In the genomic region with DNA sequence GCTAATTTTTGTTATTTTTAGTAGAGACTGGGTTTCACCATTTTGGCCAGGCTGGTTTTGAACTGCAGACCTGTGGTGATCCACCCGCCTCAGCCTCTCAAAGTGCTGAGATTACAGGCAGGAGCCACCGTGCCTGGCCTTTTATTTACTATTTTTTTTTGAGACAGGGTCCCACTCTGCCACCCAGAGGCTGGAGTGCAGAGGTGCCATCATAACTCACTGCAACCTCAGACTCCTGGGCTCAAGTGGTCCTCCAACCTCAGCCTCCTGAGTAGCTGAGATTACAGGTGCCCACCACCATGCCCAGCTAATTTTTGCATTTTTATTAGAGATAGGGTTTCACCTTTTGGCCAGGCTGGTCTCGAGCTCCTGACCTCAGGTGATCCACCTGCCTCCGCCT, we compare ENCODE assay signal across 18 cellular contexts. TPM values are rescaled to one million over a fixed set of nuclear protein-coding genes. Genes with fewer than 3 reads are reported as not detected.
DNase-seq lines count a peak whose midpoint lies in the region; ATAC-seq, FAIRE-seq and TF ChIP-seq lines count a peak whose summit lies in the region.
"Not testable (repeated sequence)": the region's sequence is repeated elsewhere in the genome, so short reads cannot be mapped to it uniquely, and the experiment has no call there.
"Had no signal": no experiment of that assay in that cellular context is flagged by ENCODE, and none has a peak within 500 bp of the region (broad histone marks: within the 10 kb centered on the region; RNA-seq: fewer than 3 reads in every experiment).

No MANE protein-coding gene starts in this region.

- not testable (repeated sequence) for H3K4ac ChIP-seq in H1 (replicated peaks; ENCODE audit: insufficient read length, low read depth, low read length)

- not testable (repeated sequence) for H2BK20ac ChIP-seq in H1 (ENCODE audit: low read length)

- H3K27me3 Mint-ChIP-seq in CD8-positive, alpha-beta T cell (ENCODE audit: low read depth); GM23338 (ENCODE audit: insufficient read depth, low read depth, poor library complexity); WTC11 (ENCODE audit: low read depth); type B pancreatic cell: not testable (repeated sequence)

- intact Hi-C loops in CD8-positive, alpha-beta T cell (cut with DNase I, micrococcal nuclease), result loop anchor here in 1 of 2 experiments (2.0 kb wide), 1 partner anchor 42 kb away; no protein-coding TSS in a partner anchor
- intact Hi-C loops in HepG2 (cut with micrococcal nuclease; ENCODE audit: unreplicated experiment), result not testable (repeated sequence)

- not testable (repeated sequence) for BruUV-seq in HepG2 (replicated peaks; lab: Mats Ljungman, UMichigan)

- H3K4me1 Mint-ChIP-seq in CD8-positive, alpha-beta T cell (ENCODE audit: low read depth); GM23338; WTC11; type B pancreatic cell (ENCODE audit: unreplicated experiment): not testable (repeated sequence)

- not testable (repeated sequence) for H3K18ac ChIP-seq in H1 (ENCODE audit: extremely low read depth, low read length)

- not testable (repeated sequence) for H3K4me2 ChIP-seq in GM23338; H1 (ENCODE audit: insufficient read depth in 1 of 2, low read depth in 2 of 2, low read length in 2 of 2); HepG2 (ENCODE audit: low read depth, low read length)

- H3K4me3 ChIP-seq in CD8-positive, alpha-beta T cell (ENCODE audit: low read depth, low read length); GM23338; MG63; H1 (ENCODE audit: extremely low read depth in 1 of 4, insufficient read depth in 2 of 4, low read depth in 3 of 4, low read length in 4 of 4); HepG2 (replicated peaks in 1 of 3; ENCODE audit: insufficient read depth in 1 of 3, low read depth in 2 of 3, low read length in 3 of 3): not testable (repeated sequence)

- POLR2A ChIA-PET in CD8-positive, alpha-beta T cell (lab: Charles Lee); WTC11 (lab: Charles Lee): not testable (repeated sequence)
- POLR2A ChIA-PET in H1 (lab: Charles Lee; ENCODE audit: partially characterized antibody) (interaction anchor here (1.0 to 1.2 kb wide), 2 partner anchors 10 to 11 kb away, joined by 3 read pairs; no protein-coding TSS in a partner anchor), HepG2 (lab: Yijun Ruan, JAX) (interaction anchor here (1.0 kb wide), 1 partner anchor 17 kb away, joined by 3 read pairs; no protein-coding TSS in a partner anchor)

- not testable (repeated sequence) for H4K20me1 ChIP-seq in GM23338 (replicated peaks; ENCODE audit: insufficient read depth); H1 (replicated peaks in 1 of 2; ENCODE audit: control insufficient read depth in 1 of 2, insufficient read depth in 2 of 2, low read length in 2 of 2); HepG2 (ENCODE audit: insufficient read depth, low read length)

- H2BK12ac ChIP-seq in H1 (ENCODE audit: low read depth, low read length), result not testable (repeated sequence)

- H4K8ac ChIP-seq in H1 (ENCODE audit: extremely low read depth, insufficient read depth, low read length), result not testable (repeated sequence)

- H3K79me1 ChIP-seq in H1 (ENCODE audit: low read depth, low read length), result not testable (repeated sequence)

- WGBS in H1 (ENCODE audit: extremely low coverage in 1 of 2, insufficient coverage in 1 of 2, insufficient read length in 1 of 2, insufficient replicate concordance in 2 of 2, low coverage in 1 of 2, low lambda C conversion rate in 2 of 2, missing lambda C conversion rate in 1 of 2), 2 experiments, result 69% methylated on average over 4 of the region's 4 CpGs; no CpG with 5 or more reads in 1 of the 2 experiments
- 37% methylated on average over 4 of the region's 4 CpGs for WGBS in HepG2 (ENCODE audit: low lambda C conversion rate)

- in situ Hi-C loops in HepG2 (cut with HindIII; ENCODE audit: extremely low pct_ligation_motif_present, low pct_unique_long_range_greater_than_20kb), result not testable (repeated sequence)

- not testable (repeated sequence) for H3K9me3 Mint-ChIP-seq in CD8-positive, alpha-beta T cell; WTC11; type B pancreatic cell
- H3K9me3 Mint-ChIP-seq in GM23338, result peaks cover 28% of the 10 kb centered on the region

- ATAC-seq in CD8-positive, alpha-beta T cell, result not testable (repeated sequence)
- ATAC-seq in GM23338, result peak; percentile 74
- peak; percentile 58; the same call in 1 of the 2 replicates for ATAC-seq in WTC11
- peak; percentile 69 for ATAC-seq in HepG2

- not testable (repeated sequence) for TF ChIP-seq EP300 in H1 (IDR thresholded peaks at IDR 0.05; ENCODE audit: borderline replicate concordance in 1 of 2, low read depth in 2 of 2, low read length in 2 of 2); HepG2 (IDR thresholded peaks at IDR 0.05; ENCODE audit: low read depth in 2 of 2, low read length in 2 of 2); HepG2 (CRISPR knock-in tag; IDR thresholded peaks at IDR 0.05; ENCODE audit: borderline replicate concordance)

- not testable (repeated sequence) for H3K27ac ChIP-seq in CD8-positive, alpha-beta T cell (ENCODE audit: low read depth, low read length); GM23338 (ENCODE audit: low read depth); H1 (ENCODE audit: low read depth, low read length); HepG2 (ENCODE audit: extremely low read length, insufficient read depth, low read length)

- not testable (repeated sequence) for H2AK5ac ChIP-seq in H1 (ENCODE audit: low read depth, low read length)

- H3K56ac ChIP-seq in H1 (replicated peaks; ENCODE audit: insufficient read length, low read depth, low read length), result not testable (repeated sequence)

- H3K9me3 ChIP-seq in CD8-positive, alpha-beta T cell (ENCODE audit: low read length); MG63; H1 (ENCODE audit: insufficient read depth in 2 of 2, low read depth in 1 of 2, low read length in 1 of 2); HepG2 (ENCODE audit: low read length): not testable (repeated sequence)

- H3K27ac Mint-ChIP-seq in CD8-positive, alpha-beta T cell; GM23338; WTC11; type B pancreatic cell: not testable (repeated sequence)

- not testable (repeated sequence) for H3K27me3 ChIP-seq in CD8-positive, alpha-beta T cell (ENCODE audit: insufficient read depth, low read length); GM23338 (ENCODE audit: insufficient read depth); MG63; H1 (replicated peaks in 1 of 4; ENCODE audit: control insufficient read depth in 3 of 4, extremely low read depth in 1 of 4, insufficient read depth in 3 of 4, low read length in 3 of 4); HepG2 (ENCODE audit: control insufficient read depth in 1 of 2, insufficient read depth in 2 of 2, low read length in 2 of 2)

- not testable (repeated sequence) for H3K4me1 ChIP-seq in CD8-positive, alpha-beta T cell (ENCODE audit: insufficient read depth, low read length); GM23338 (ENCODE audit: insufficient read depth); H1 (replicated peaks in 1 of 4; ENCODE audit: control insufficient read depth in 3 of 4, insufficient read depth in 4 of 4, low read length in 3 of 4); HepG2 (ENCODE audit: insufficient read depth, low read length)

- not testable (repeated sequence) for H3K9me2 ChIP-seq in GM23338 (ENCODE audit: insufficient read depth)

- H3F3A ChIP-seq in GM23338 (replicated peaks; ENCODE audit: low read depth), result not testable (repeated sequence)

- H3K9ac ChIP-seq in H1 (replicated peaks in 1 of 4; ENCODE audit: extremely low read depth in 1 of 4, low read depth in 3 of 4, low read length in 3 of 4); HepG2 (ENCODE audit: insufficient read depth, low read depth, low read length): not testable (repeated sequence)

- H2BK5ac ChIP-seq in H1 (ENCODE audit: low read depth, low read length), result not testable (repeated sequence)

- not testable (repeated sequence) for H4K91ac ChIP-seq in H1 (replicated peaks; ENCODE audit: insufficient read length, low read length)

- H3K36me3 ChIP-seq in CD8-positive, alpha-beta T cell (ENCODE audit: insufficient read depth, low read length); GM23338 (ENCODE audit: insufficient read depth); MG63; H1 (ENCODE audit: control insufficient read depth in 2 of 4, insufficient read depth in 4 of 4, low read length in 3 of 4); HepG2 (replicated peaks in 1 of 2; ENCODE audit: control insufficient read depth in 1 of 2, insufficient read depth in 2 of 2, low read length in 2 of 2): not testable (repeated sequence)

- TF ChIP-seq CTCF in CD8-positive, alpha-beta T cell (IDR thresholded peaks at IDR 0.05), result peak; percentile 13
- peak; percentile 53 to 73 for TF ChIP-seq CTCF in GM23338 (conservative IDR thresholded peaks at IDR 0.05; ENCODE audit: low read depth in 2 of 2)
- not testable (repeated sequence) for TF ChIP-seq CTCF in WTC11 (IDR thresholded peaks at IDR 0.05)
- peak; percentile 48 to 63 (median 62) for TF ChIP-seq CTCF in H1 (IDR thresholded peaks at IDR 0.05; ENCODE audit: control extremely low read depth in 1 of 3, insufficient read depth in 1 of 3, low read depth in 1 of 3, low read length in 3 of 3)
- TF ChIP-seq CTCF in HepG2 (CRISPR knock-in tag; IDR thresholded peaks at IDR 0.05), result peak; percentile 64
- TF ChIP-seq CTCF in type B pancreatic cell (conservative IDR thresholded peaks at IDR 0.05), result peak; percentile 51

- FAIRE-seq in H1 (lab: Jason Lieb, UNC); HepG2 (lab: Jason Lieb, UNC): not testable (repeated sequence)

- H3K4me3 Mint-ChIP-seq in CD8-positive, alpha-beta T cell; GM23338; WTC11; type B pancreatic cell: not testable (repeated sequence)

- not testable (repeated sequence) for H2BK15ac ChIP-seq in H1 (ENCODE audit: low read length)

- H4K5ac ChIP-seq in H1 (ENCODE audit: insufficient read length, low read depth, low read length), result not testable (repeated sequence)

- not testable (repeated sequence) for H3K23me2 ChIP-seq in H1 (ENCODE audit: low read depth, low read length)

- not testable (repeated sequence) for H2BK120ac ChIP-seq in H1 (replicated peaks; ENCODE audit: low read depth, low read length)

- not testable (repeated sequence) for TF ChIP-seq POLR2A in H1 (IDR thresholded peaks at IDR 0.05; ENCODE audit: control extremely low read depth in 1 of 2, low read depth in 2 of 2, low read length in 2 of 2); HepG2 (IDR thresholded peaks at IDR 0.05; ENCODE audit: insufficient read depth in 1 of 2, low read depth in 2 of 2, low read length in 2 of 2)

- not testable (repeated sequence) for H3K23ac ChIP-seq in H1 (ENCODE audit: insufficient read length)

- CTCF ChIA-PET in CD8-positive, alpha-beta T cell (lab: Charles Lee), result interaction anchor here (0.7 to 2.2 kb wide), 6 partner anchors 12 to 269 kb away, joined by 3 to 16 read pairs (median 3); no protein-coding TSS in a partner anchor
- CTCF ChIA-PET in WTC11 (lab: Charles Lee) (interaction anchor here (0.6 to 2.1 kb wide), 6 partner anchors 29 to 161 kb away, joined by 3 to 12 read pairs (median 4); partner anchors contain the start of gene ACTL9), H1 (lab: Charles Lee; ENCODE audit: partially characterized antibody) (interaction anchor here (0.6 to 4.8 kb wide), 22 partner anchors 8 to 1865 kb away, joined by 3 to 35 read pairs (median 4); no protein-coding TSS in a partner anchor), HepG2 (lab: Yijun Ruan, JAX; ENCODE audit: low intra/inter-chr PET ratio, low total read pairs) (interaction anchor here (1.3 kb wide), 1 partner anchor 42 kb away, joined by 8 read pairs; no protein-coding TSS in a partner anchor)

- H3K14ac ChIP-seq in H1 (ENCODE audit: insufficient read length), result not testable (repeated sequence)

- not testable (repeated sequence) for DNase-seq in CD8-positive, alpha-beta T cell; WTC11 (ENCODE audit: low spot score); H1 (ENCODE audit: low read depth in 1 of 2, low spot score in 2 of 2); type B pancreatic cell (ENCODE audit: extremely low spot score, unreplicated experiment)
- DNase-seq in GM23338 (ENCODE audit: low spot score) (peak; percentile 56), MG63 (peak; percentile 30), OCI-M1 (lab: John Stamatoyannopoulos, UW) (peak; percentile 45), HepG2 (ENCODE audit: low spot score) (peak; percentile 50)

- TF ChIP-seq RAD21 in H1 (IDR thresholded peaks at IDR 0.05 in 1 of 2, conservative IDR thresholded peaks at IDR 0.05 in 1 of 2; ENCODE audit: low read depth in 2 of 2, low read length in 2 of 2), result peak; percentile 50 to 64
- TF ChIP-seq RAD21 in HepG2 (CRISPR knock-in tag; IDR thresholded peaks at IDR 0.05), result peak; percentile 46; the same call in 1 of the 2 replicates

- not testable (repeated sequence) for H2AFZ ChIP-seq in GM23338; H1 (ENCODE audit: low read length); HepG2 (ENCODE audit: low read length)

- H3K36me3 Mint-ChIP-seq in CD8-positive, alpha-beta T cell; GM23338 (ENCODE audit: low read depth); WTC11; type B pancreatic cell: not testable (repeated sequence)

- not testable (repeated sequence) for H3K79me2 ChIP-seq in GM23338 (replicated peaks; ENCODE audit: insufficient read depth); H1 (ENCODE audit: control insufficient read depth in 1 of 2, insufficient read depth in 2 of 2, low read length in 2 of 2); HepG2 (ENCODE audit: insufficient read depth, low read length)

RNA-seq across cellular contexts. Expression of gene NFILZ, which starts 7.5 kb away (rescaled TPM):
- total RNA-seq in CD8-positive, alpha-beta T cell, result not detected
- total RNA-seq in GM23338 (2014; rRNA removed; shearing (Covaris generic)), result not detected in 2 replicates
- not detected in 2 replicates for polyA plus RNA-seq in GM23338 (2016; fragmentation: Nextera tagmentation; extraction: Ambion mirVana)
- total RNA-seq in MG63 (2014; rRNA removed; shearing (Covaris generic); ENCODE audit: low replicate concordance), result not detected in 2 replicates
- total RNA-seq in WTC11 (2021), result not detected in 3 replicates
- not detected in 2 replicates for total RNA-seq in H1 (2021; fragmentation: NEBNext Ultra II Directional; extraction: Animal tissue kit (Norgen Biotek cat#: 25700))
- polyA plus RNA-seq in H1 (2011; rRNA removed), result not detected in 2 replicates
- not detected for polyA plus RNA-seq in H1 (2011; cell fraction: cytosol; rRNA removed)
- polyA plus RNA-seq in H1 (2011; cell fraction: nucleus; rRNA removed), result not detected
- polyA plus RNA-seq in H1 (2012, experiment 1 of 2), result not detected in 4 replicates
- not detected for polyA plus RNA-seq in H1 (2012, experiment 2 of 2)
- not detected for polyA plus RNA-seq in H1 (2013, experiment 1 of 2)
- polyA plus RNA-seq in H1 (2013, experiment 2 of 2), result not detected
- polyA minus RNA-seq in H1 (2011; rRNA and poly(A)+ RNA removed), result not detected in 2 replicates
- not detected for polyA minus RNA-seq in H1 (2011; cell fraction: cytosol; rRNA and poly(A)+ RNA removed)
- not detected for polyA minus RNA-seq in H1 (2011; cell fraction: nucleus; rRNA and poly(A)+ RNA removed)
- total RNA-seq in HepG2 (2016; rRNA removed; fragmentation: Illumina TruSeq; extraction: Trizol), result not detected in 2 replicates
- not detected in 2 replicates for total RNA-seq in HepG2 (2016; cell fraction: cytosol; rRNA removed; fragmentation: Illumina TruSeq; extraction: Trizol; ENCODE audit: low read depth)
- total RNA-seq in HepG2 (2016; cell fraction: insoluble cytoplasmic fraction; rRNA removed; fragmentation: Illumina TruSeq; extraction: Trizol), result not detected in 2 replicates
- total RNA-seq in HepG2 (2016; cell fraction: membrane; rRNA removed; fragmentation: Illumina TruSeq; extraction: Trizol), result not detected in 2 replicates
- total RNA-seq in HepG2 (2016; cell fraction: nucleus; rRNA removed; fragmentation: Illumina TruSeq; extraction: Trizol), result not detected in 2 replicates
- polyA plus RNA-seq in HepG2 (2011; rRNA removed), result not detected in 2 replicates
- polyA plus RNA-seq in HepG2 (2011; cell fraction: cytosol; rRNA removed), result not detected in 2 replicates
- not detected in 2 replicates for polyA plus RNA-seq in HepG2 (2011; cell fraction: nucleus; rRNA removed)
- polyA plus RNA-seq in HepG2 (2012), result not detected in 2 replicates
- not detected in 2 replicates for polyA plus RNA-seq in HepG2 (2016; cell fraction: cytosol; fragmentation: Illumina TruSeq; extraction: Trizol; ENCODE audit: low read depth)
- polyA plus RNA-seq in HepG2 (2016; cell fraction: insoluble cytoplasmic fraction; fragmentation: Illumina TruSeq; extraction: Trizol; ENCODE audit: low read depth), result not detected in 2 replicates
- polyA plus RNA-seq in HepG2 (2016; cell fraction: membrane; fragmentation: Illumina TruSeq; extraction: Trizol; ENCODE audit: low read depth), result not detected in 2 replicates
- polyA plus RNA-seq in HepG2 (2016; cell fraction: nucleus; fragmentation: Illumina TruSeq; extraction: Trizol; ENCODE audit: insufficient read depth, low read depth), result not detected in 2 replicates
- not detected in 2 replicates for polyA minus RNA-seq in HepG2 (2011; rRNA and poly(A)+ RNA removed; ENCODE audit: low replicate concordance)
- polyA minus RNA-seq in HepG2 (2011; cell fraction: cytosol; rRNA and poly(A)+ RNA removed), result not detected in 2 replicates
- not detected in 2 replicates for polyA minus RNA-seq in HepG2 (2011; cell fraction: nucleus; rRNA and poly(A)+ RNA removed)
- not detected in 2 replicates for total RNA-seq in type B pancreatic cell (ENCODE audit: low replicate concordance)
- total RNA-seq: activated B cell treated with CpG ODN at 0.5 μM for 24 hours; activated CD8-positive, alpha-beta memory T cell treated with anti-CD3 and anti-CD28 coated beads, Interleukin-2, amount 10 ng/mL, durations not matched to agents 7 days and 5 days; colonic mucosa; epithelial cell of proximal tubule; foreskin keratinocyte; heart left ventricle; mammary epithelial cell; MCF 10A; subcutaneous adipose tissue had no signal
- polyA plus RNA-seq: foreskin keratinocyte, heart left ventricle, mammary epithelial cell, neural cell had no signal

RNA-seq across cellular contexts. Expression of gene ADAMTS10, which starts 12.4 kb away (rescaled TPM):
- total RNA-seq in CD8-positive, alpha-beta T cell, result 100 to 1,000 TPM in 1 of 2 experiments, 10 to 100 TPM in 1; 81.9 to 101 TPM
- 25.9 and 29.0 TPM in 2 replicates for total RNA-seq in GM23338 (2014; rRNA removed; shearing (Covaris generic))
- polyA plus RNA-seq in GM23338 (2016; fragmentation: Nextera tagmentation; extraction: Ambion mirVana), result 4.8 and 5.0 TPM in 2 replicates
- 4.7 and 17.0 TPM in 2 replicates for total RNA-seq in MG63 (2014; rRNA removed; shearing (Covaris generic); ENCODE audit: low replicate concordance)
- 11.4 to 16.0 TPM (median 14.8 TPM) in 3 replicates for total RNA-seq in WTC11 (2021)
- total RNA-seq in H1 (2021; fragmentation: NEBNext Ultra II Directional; extraction: Animal tissue kit (Norgen Biotek cat#: 25700)), result 14.0 and 17.4 TPM in 2 replicates
- polyA plus RNA-seq in H1 (2011; rRNA removed), result 6.9 and 16.1 TPM in 2 replicates
- 14.8 TPM for polyA plus RNA-seq in H1 (2011; cell fraction: cytosol; rRNA removed)
- polyA plus RNA-seq in H1 (2011; cell fraction: nucleus; rRNA removed), result 78.6 TPM
- 8.6 to 15.2 TPM (median 12.4 TPM) in 4 replicates for polyA plus RNA-seq in H1 (2012, experiment 1 of 2)
- 3.7 TPM for polyA plus RNA-seq in H1 (2012, experiment 2 of 2)
- polyA plus RNA-seq in H1 (2013, experiment 1 of 2), result 13.2 TPM
- 11.6 TPM for polyA plus RNA-seq in H1 (2013, experiment 2 of 2)
- 9.3 and 10.6 TPM in 2 replicates for polyA minus RNA-seq in H1 (2011; rRNA and poly(A)+ RNA removed)
- polyA minus RNA-seq in H1 (2011; cell fraction: cytosol; rRNA and poly(A)+ RNA removed), result 7.6 TPM
- polyA minus RNA-seq in H1 (2011; cell fraction: nucleus; rRNA and poly(A)+ RNA removed), result 30.6 TPM
- total RNA-seq in HepG2 (2016; rRNA removed; fragmentation: Illumina TruSeq; extraction: Trizol), result 0.49 TPM in 1 of 2 replicates, not detected in the other
- not detected in 2 replicates for total RNA-seq in HepG2 (2016; cell fraction: cytosol; rRNA removed; fragmentation: Illumina TruSeq; extraction: Trizol; ENCODE audit: low read depth)
- 0.24 TPM in 1 of 2 replicates, not detected in the other for total RNA-seq in HepG2 (2016; cell fraction: insoluble cytoplasmic fraction; rRNA removed; fragmentation: Illumina TruSeq; extraction: Trizol)
- not detected in 2 replicates for total RNA-seq in HepG2 (2016; cell fraction: membrane; rRNA removed; fragmentation: Illumina TruSeq; extraction: Trizol)
- total RNA-seq in HepG2 (2016; cell fraction: nucleus; rRNA removed; fragmentation: Illumina TruSeq; extraction: Trizol), result 1.2 TPM in 1 of 2 replicates, not detected in the other
- polyA plus RNA-seq in HepG2 (2011; rRNA removed), result 1.7 and 3.0 TPM in 2 replicates
- polyA plus RNA-seq in HepG2 (2011; cell fraction: cytosol; rRNA removed), result 0.46 and 0.68 TPM in 2 replicates
- 33.0 and 37.3 TPM in 2 replicates for polyA plus RNA-seq in HepG2 (2011; cell fraction: nucleus; rRNA removed)
- polyA plus RNA-seq in HepG2 (2012), result 2.1 and 3.0 TPM in 2 replicates
- not detected in 2 replicates for polyA plus RNA-seq in HepG2 (2016; cell fraction: cytosol; fragmentation: Illumina TruSeq; extraction: Trizol; ENCODE audit: low read depth)
- polyA plus RNA-seq in HepG2 (2016; cell fraction: insoluble cytoplasmic fraction; fragmentation: Illumina TruSeq; extraction: Trizol; ENCODE audit: low read depth), result not detected in 2 replicates
- not detected in 2 replicates for polyA plus RNA-seq in HepG2 (2016; cell fraction: membrane; fragmentation: Illumina TruSeq; extraction: Trizol; ENCODE audit: low read depth)
- polyA plus RNA-seq in HepG2 (2016; cell fraction: nucleus; fragmentation: Illumina TruSeq; extraction: Trizol; ENCODE audit: insufficient read depth, low read depth), result 0.67 and 1.2 TPM in 2 replicates
- 1.9 and 2.8 TPM in 2 replicates for polyA minus RNA-seq in HepG2 (2011; rRNA and poly(A)+ RNA removed; ENCODE audit: low replicate concordance)
- 0.79 TPM in 1 of 2 replicates, not detected in the other for polyA minus RNA-seq in HepG2 (2011; cell fraction: cytosol; rRNA and poly(A)+ RNA removed)
- 7.1 and 8.1 TPM in 2 replicates for polyA minus RNA-seq in HepG2 (2011; cell fraction: nucleus; rRNA and poly(A)+ RNA removed)
- 6.4 and 59.2 TPM in 2 replicates for total RNA-seq in type B pancreatic cell (ENCODE audit: low replicate concordance)
- total RNA-seq: foreskin keratinocyte, MCF 10A had no signal
- polyA plus RNA-seq: foreskin keratinocyte, mammary epithelial cell had no signal

RNA-seq across cellular contexts. Expression of gene MYO1F, which starts 45.6 kb away (rescaled TPM):
- total RNA-seq in CD8-positive, alpha-beta T cell, result 10 to 100 TPM; 75.7 to 76.8 TPM
- total RNA-seq in GM23338 (2014; rRNA removed; shearing (Covaris generic)), result 3.8 and 3.9 TPM in 2 replicates
- polyA plus RNA-seq in GM23338 (2016; fragmentation: Nextera tagmentation; extraction: Ambion mirVana), result 5.7 and 7.1 TPM in 2 replicates
- total RNA-seq in MG63 (2014; rRNA removed; shearing (Covaris generic); ENCODE audit: low replicate concordance), result not detected in 2 replicates
- total RNA-seq in WTC11 (2021), result 2.8 to 3.3 TPM (median 3.2 TPM) in 3 replicates
- total RNA-seq in H1 (2021; fragmentation: NEBNext Ultra II Directional; extraction: Animal tissue kit (Norgen Biotek cat#: 25700)), result 2.2 and 4.6 TPM in 2 replicates
- 1.4 and 3.1 TPM in 2 replicates for polyA plus RNA-seq in H1 (2011; rRNA removed)
- polyA plus RNA-seq in H1 (2011; cell fraction: cytosol; rRNA removed), result 1.6 TPM
- 2.8 TPM for polyA plus RNA-seq in H1 (2011; cell fraction: nucleus; rRNA removed)
- polyA plus RNA-seq in H1 (2012, experiment 1 of 2), result 6.5 to 9.2 TPM (median 8.1 TPM) in 4 replicates
- 2.3 TPM for polyA plus RNA-seq in H1 (2012, experiment 2 of 2)
- 3.7 TPM for polyA plus RNA-seq in H1 (2013, experiment 1 of 2)
- 3.5 TPM for polyA plus RNA-seq in H1 (2013, experiment 2 of 2)
- polyA minus RNA-seq in H1 (2011; rRNA and poly(A)+ RNA removed), result 3.1 and 5.2 TPM in 2 replicates
- 2.1 TPM for polyA minus RNA-seq in H1 (2011; cell fraction: cytosol; rRNA and poly(A)+ RNA removed)
- polyA minus RNA-seq in H1 (2011; cell fraction: nucleus; rRNA and poly(A)+ RNA removed), result 3.9 TPM
- total RNA-seq in HepG2 (2016; rRNA removed; fragmentation: Illumina TruSeq; extraction: Trizol), result 0.09 and 0.13 TPM in 2 replicates
- 0.20 and 0.26 TPM in 2 replicates for total RNA-seq in HepG2 (2016; cell fraction: cytosol; rRNA removed; fragmentation: Illumina TruSeq; extraction: Trizol; ENCODE audit: low read depth)
- 0.11 and 0.16 TPM in 2 replicates for total RNA-seq in HepG2 (2016; cell fraction: insoluble cytoplasmic fraction; rRNA removed; fragmentation: Illumina TruSeq; extraction: Trizol)
- 0.21 and 0.80 TPM in 2 replicates for total RNA-seq in HepG2 (2016; cell fraction: membrane; rRNA removed; fragmentation: Illumina TruSeq; extraction: Trizol)
- not detected in 2 replicates for total RNA-seq in HepG2 (2016; cell fraction: nucleus; rRNA removed; fragmentation: Illumina TruSeq; extraction: Trizol)
- polyA plus RNA-seq in HepG2 (2011; rRNA removed), result 0.13 and 0.34 TPM in 2 replicates
- polyA plus RNA-seq in HepG2 (2011; cell fraction: cytosol; rRNA removed), result 0.13 and 0.30 TPM in 2 replicates
- 0.40 and 0.64 TPM in 2 replicates for polyA plus RNA-seq in HepG2 (2011; cell fraction: nucleus; rRNA removed)
- polyA plus RNA-seq in HepG2 (2012), result 0.42 and 1.5 TPM in 2 replicates
- polyA plus RNA-seq in HepG2 (2016; cell fraction: cytosol; fragmentation: Illumina TruSeq; extraction: Trizol; ENCODE audit: low read depth), result 0.25 and 0.37 TPM in 2 replicates
- polyA plus RNA-seq in HepG2 (2016; cell fraction: insoluble cytoplasmic fraction; fragmentation: Illumina TruSeq; extraction: Trizol; ENCODE audit: low read depth), result 0.16 TPM in 1 of 2 replicates, not detected in the other
- polyA plus RNA-seq in HepG2 (2016; cell fraction: membrane; fragmentation: Illumina TruSeq; extraction: Trizol; ENCODE audit: low read depth), result 0.32 and 0.36 TPM in 2 replicates
- polyA plus RNA-seq in HepG2 (2016; cell fraction: nucleus; fragmentation: Illumina TruSeq; extraction: Trizol; ENCODE audit: insufficient read depth, low read depth), result 0.17 and 0.21 TPM in 2 replicates
- 0.42 and 0.63 TPM in 2 replicates for polyA minus RNA-seq in HepG2 (2011; rRNA and poly(A)+ RNA removed; ENCODE audit: low replicate concordance)
- polyA minus RNA-seq in HepG2 (2011; cell fraction: cytosol; rRNA and poly(A)+ RNA removed), result not detected in 2 replicates
- polyA minus RNA-seq in HepG2 (2011; cell fraction: nucleus; rRNA and poly(A)+ RNA removed), result not detected in 2 replicates
- 0.14 and 0.64 TPM in 2 replicates for total RNA-seq in type B pancreatic cell (ENCODE audit: low replicate concordance)

Comparison
In these comparisons a context has a peak if more than half of its experiments do, and no peak if none do; other contexts are left out.
1. RNA of gene MYO1F, which starts 45.6 kb away (total RNA-seq): 75.7 to 76.8 TPM in CD8-positive, alpha-beta T cell; 2.2 to 4.6 TPM in H1, 3.8 to 3.9 TPM in GM23338, 2.8 to 3.3 TPM in WTC11, 0.14 to 0.64 TPM in type B pancreatic cell, 0.09 to 0.80 TPM in HepG2 and not detected in MG63; every median in the first group is over 10 times any median in the second.